1 cellular context compared by ENCODE assay signal in the genomic region with DNA sequence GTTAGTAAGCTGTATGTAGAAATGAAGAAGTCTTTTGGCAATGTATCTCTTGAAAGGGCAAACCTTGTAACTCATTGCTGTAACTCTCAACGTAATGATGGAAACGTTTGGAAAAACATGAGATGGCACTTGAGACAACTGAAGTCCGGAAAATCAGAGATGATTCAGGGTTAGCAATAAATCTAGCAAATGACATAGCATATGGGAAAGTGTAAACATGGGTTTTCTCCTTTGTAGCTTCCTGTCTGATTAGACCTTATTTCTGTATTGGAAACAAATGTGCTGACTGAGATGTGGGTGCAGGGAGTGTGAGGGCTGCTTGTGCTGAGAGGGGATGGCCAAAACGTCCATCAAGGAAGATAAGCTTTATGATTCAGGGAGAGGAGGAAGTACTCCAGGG.
TF ChIP-seq lines count a peak whose summit lies in the region.

No MANE protein-coding gene starts in this region.

TF ChIP-seq in K562, 482 proteins besides CTCF, POLR2A, EP300 and RAD21:
- peak; percentile 31; the same call in 1 of the 2 replicates for TF ChIP-seq PKNOX1 (IDR thresholded peaks at IDR 0.05)
- TF ChIP-seq NFATC3 (IDR thresholded peaks at IDR 0.05): no peak
- TF ChIP-seq TFE3 (CRISPR knock-in tag; IDR thresholded peaks at IDR 0.05): no peak
- no peak for TF ChIP-seq SMARCA4 (IDR thresholded peaks at IDR 0.05)
- TF ChIP-seq FOXA3 (CRISPR knock-in tag; conservative IDR thresholded peaks at IDR 0.05 in 1 of 2, IDR thresholded peaks at IDR 0.05 in 1 of 2): 0 out of 4 replicates have a peak, but pooled peaks of 1 of the 2 experiments have one; percentile 19
- TF ChIP-seq SREBF1 (IDR thresholded peaks at IDR 0.05; ENCODE audit: borderline replicate concordance, low read depth, low read length): no peak
- TF ChIP-seq HOXB6 (CRISPR knock-in tag; IDR thresholded peaks at IDR 0.05; ENCODE audit: borderline replicate concordance): no peak
- no peak for TF ChIP-seq CBX3 (IDR thresholded peaks at IDR 0.05; ENCODE audit: borderline replicate concordance in 1 of 2, low read length in 2 of 2)
- TF ChIP-seq PBX2 (CRISPR knock-in tag; IDR thresholded peaks at IDR 0.05; ENCODE audit: low read depth): no peak
- TF ChIP-seq PBX2 (tag; conservative IDR thresholded peaks at IDR 0.05; ENCODE audit: low read depth): peak; percentile 58; the same call in 1 of the 2 replicates
- TF ChIP-seq SNRNP70 (optimal IDR thresholded peaks at IDR 0.05; ENCODE audit: low read depth, low read length): no peak
- no peak for TF ChIP-seq ZNF696 (CRISPR knock-in tag; conservative IDR thresholded peaks at IDR 0.05)
- peak; percentile 45 for TF ChIP-seq MEIS2 (IDR thresholded peaks at IDR 0.05; ENCODE audit: partially characterized antibody)
- TF ChIP-seq HSF4 (CRISPR knock-in tag; IDR thresholded peaks at IDR 0.05; ENCODE audit: borderline replicate concordance): no peak
- no peak for TF ChIP-seq MCM2 (IDR thresholded peaks at IDR 0.05; ENCODE audit: low read depth)
- no peak for TF ChIP-seq ZNF431 (CRISPR knock-in tag; IDR thresholded peaks at IDR 0.05)
TF ChIP-seq in K562: peak in this region for 4.
